ENCODE assay signal across 1 cellular context in genomic region chr11:64723117-64723906, GRCh38.
A peak's percentile ranks its signal among the peaks of the same experiment; 100 is the strongest.
TF ChIP-seq lines count a peak whose summit lies in the region.

Gene NRXN2, minus strand, starts transcription at chr11:64723197. Its CDS starts 9,498 bp downstream, at chr11:64713699.

TF ChIP-seq in GM12878, 131 proteins besides CTCF, POLR2A, EP300 and RAD21 (continued from another document and continues in another):
- TF ChIP-seq, protein P1, sequence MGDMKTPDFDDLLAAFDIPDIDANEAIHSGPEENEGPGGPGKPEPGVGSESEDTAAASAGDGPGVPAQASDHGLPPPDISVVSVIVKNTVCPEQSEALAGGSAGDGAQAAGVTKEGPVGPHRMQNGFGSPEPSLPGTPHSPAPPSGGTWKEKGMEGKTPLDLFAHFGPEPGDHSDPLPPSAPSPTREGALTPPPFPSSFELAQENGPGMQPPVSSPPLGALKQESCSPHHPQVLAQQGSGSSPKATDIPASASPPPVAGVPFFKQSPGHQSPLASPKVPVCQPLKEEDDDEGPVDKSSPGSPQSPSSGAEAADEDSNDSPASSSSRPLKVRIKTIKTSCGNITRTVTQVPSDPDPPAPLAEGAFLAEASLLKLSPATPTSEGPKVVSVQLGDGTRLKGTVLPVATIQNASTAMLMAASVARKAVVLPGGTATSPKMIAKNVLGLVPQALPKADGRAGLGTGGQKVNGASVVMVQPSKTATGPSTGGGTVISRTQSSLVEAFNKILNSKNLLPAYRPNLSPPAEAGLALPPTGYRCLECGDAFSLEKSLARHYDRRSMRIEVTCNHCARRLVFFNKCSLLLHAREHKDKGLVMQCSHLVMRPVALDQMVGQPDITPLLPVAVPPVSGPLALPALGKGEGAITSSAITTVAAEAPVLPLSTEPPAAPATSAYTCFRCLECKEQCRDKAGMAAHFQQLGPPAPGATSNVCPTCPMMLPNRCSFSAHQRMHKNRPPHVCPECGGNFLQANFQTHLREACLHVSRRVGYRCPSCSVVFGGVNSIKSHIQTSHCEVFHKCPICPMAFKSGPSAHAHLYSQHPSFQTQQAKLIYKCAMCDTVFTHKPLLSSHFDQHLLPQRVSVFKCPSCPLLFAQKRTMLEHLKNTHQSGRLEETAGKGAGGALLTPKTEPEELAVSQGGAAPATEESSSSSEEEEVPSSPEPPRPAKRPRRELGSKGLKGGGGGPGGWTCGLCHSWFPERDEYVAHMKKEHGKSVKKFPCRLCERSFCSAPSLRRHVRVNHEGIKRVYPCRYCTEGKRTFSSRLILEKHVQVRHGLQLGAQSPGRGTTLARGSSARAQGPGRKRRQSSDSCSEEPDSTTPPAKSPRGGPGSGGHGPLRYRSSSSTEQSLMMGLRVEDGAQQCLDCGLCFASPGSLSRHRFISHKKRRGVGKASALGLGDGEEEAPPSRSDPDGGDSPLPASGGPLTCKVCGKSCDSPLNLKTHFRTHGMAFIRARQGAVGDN (IDR thresholded peaks at IDR 0.05), result no peak
- TF ChIP-seq PAX5 (IDR thresholded peaks at IDR 0.05; ENCODE audit: borderline replicate concordance, low read depth, low read length) (no peak), SREBF2 (IDR thresholded peaks at IDR 0.05; ENCODE audit: low read length) (no peak), RAD51 (IDR thresholded peaks at IDR 0.05) (no peak), CBX5 (IDR thresholded peaks at IDR 0.05; ENCODE audit: low read depth) (no peak), KDM1A (IDR thresholded peaks at IDR 0.05; ENCODE audit: borderline replicate concordance) (no peak), KAT2A (conservative IDR thresholded peaks at IDR 0.05; ENCODE audit: control insufficient read depth, low read depth, low read length) (no peak), NKRF (conservative IDR thresholded peaks at IDR 0.05) (no peak; the same call in 1 of the 2 replicates), ZNF592 (IDR thresholded peaks at IDR 0.05) (no peak; the same call in 1 of the 2 replicates), SRF (IDR thresholded peaks at IDR 0.05; ENCODE audit: low read depth in 2 of 2, low read length in 2 of 2) (no peak), STAT3 (IDR thresholded peaks at IDR 0.05; ENCODE audit: low read depth, low read length) (no peak), CHD1 (IDR thresholded peaks at IDR 0.05; ENCODE audit: low read depth, low read length) (no peak), TCF7 (IDR thresholded peaks at IDR 0.05; ENCODE audit: borderline replicate concordance) (no peak), SMAD5 (IDR thresholded peaks at IDR 0.05; ENCODE audit: low read depth) (no peak), NBN (IDR thresholded peaks at IDR 0.05) (peak; percentile 66; the same call in 1 of the 2 replicates), RELB (IDR thresholded peaks at IDR 0.05; ENCODE audit: low read depth) (peak; percentile 76), MAX (IDR thresholded peaks at IDR 0.05; ENCODE audit: low read depth, low read length) (no peak), TARDBP (IDR thresholded peaks at IDR 0.05; ENCODE audit: borderline replicate concordance) (no peak), EED (IDR thresholded peaks at IDR 0.05; ENCODE audit: low read depth) (peak; percentile 44; the same call in 1 of the 2 replicates), USF2 (IDR thresholded peaks at IDR 0.05; ENCODE audit: borderline replicate concordance, low read depth, low read length) (no peak), POLR2AphosphoS5 (IDR thresholded peaks at IDR 0.05; ENCODE audit: low read length) (no peak), ZNF217 (IDR thresholded peaks at IDR 0.05) (peak; percentile 42; the same call in 1 of the 2 replicates), ATF7 (IDR thresholded peaks at IDR 0.05; ENCODE audit: low read depth) (no peak), SREBF1 (IDR thresholded peaks at IDR 0.05; ENCODE audit: low read length) (no peak), HDAC2 (IDR thresholded peaks at IDR 0.05) (no peak), TBL1XR1 (IDR thresholded peaks at IDR 0.05; ENCODE audit: low read depth, low read length) (no peak), RELA (IDR thresholded peaks at IDR 0.05; ENCODE audit: borderline replicate concordance, partially characterized antibody) (peak; percentile 90), TCF12 (IDR thresholded peaks at IDR 0.05; ENCODE audit: low read depth, low read length) (no peak), ZNF24 (IDR thresholded peaks at IDR 0.05) (no peak), FOXK2 (IDR thresholded peaks at IDR 0.05) (no peak), GATAD2B (conservative IDR thresholded peaks at IDR 0.05; ENCODE audit: low read depth) (peak; percentile 77), MLLT1 (IDR thresholded peaks at IDR 0.05) (0 out of 2 replicates have a peak, but pooled peaks have one; percentile 48), FOXM1 (IDR thresholded peaks at IDR 0.05; ENCODE audit: low read depth, low read length) (no peak), ESRRA (IDR thresholded peaks at IDR 0.05; ENCODE audit: low read length) (no peak), SMAD1 (IDR thresholded peaks at IDR 0.05; ENCODE audit: low read depth, partially characterized antibody) (no peak), SIX5 (IDR thresholded peaks at IDR 0.05; ENCODE audit: low read depth, low read length, severe bottlenecking) (no peak)
- TF ChIP-seq, protein P2, sequence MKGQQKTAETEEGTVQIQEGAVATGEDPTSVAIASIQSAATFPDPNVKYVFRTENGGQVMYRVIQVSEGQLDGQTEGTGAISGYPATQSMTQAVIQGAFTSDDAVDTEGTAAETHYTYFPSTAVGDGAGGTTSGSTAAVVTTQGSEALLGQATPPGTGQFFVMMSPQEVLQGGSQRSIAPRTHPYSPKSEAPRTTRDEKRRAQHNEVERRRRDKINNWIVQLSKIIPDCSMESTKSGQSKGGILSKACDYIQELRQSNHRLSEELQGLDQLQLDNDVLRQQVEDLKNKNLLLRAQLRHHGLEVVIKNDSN (IDR thresholded peaks at IDR 0.05; ENCODE audit: borderline replicate concordance, extremely low read length, insufficient read depth, low read depth, low read length), result no peak
- TF ChIP-seq, protein P3, sequence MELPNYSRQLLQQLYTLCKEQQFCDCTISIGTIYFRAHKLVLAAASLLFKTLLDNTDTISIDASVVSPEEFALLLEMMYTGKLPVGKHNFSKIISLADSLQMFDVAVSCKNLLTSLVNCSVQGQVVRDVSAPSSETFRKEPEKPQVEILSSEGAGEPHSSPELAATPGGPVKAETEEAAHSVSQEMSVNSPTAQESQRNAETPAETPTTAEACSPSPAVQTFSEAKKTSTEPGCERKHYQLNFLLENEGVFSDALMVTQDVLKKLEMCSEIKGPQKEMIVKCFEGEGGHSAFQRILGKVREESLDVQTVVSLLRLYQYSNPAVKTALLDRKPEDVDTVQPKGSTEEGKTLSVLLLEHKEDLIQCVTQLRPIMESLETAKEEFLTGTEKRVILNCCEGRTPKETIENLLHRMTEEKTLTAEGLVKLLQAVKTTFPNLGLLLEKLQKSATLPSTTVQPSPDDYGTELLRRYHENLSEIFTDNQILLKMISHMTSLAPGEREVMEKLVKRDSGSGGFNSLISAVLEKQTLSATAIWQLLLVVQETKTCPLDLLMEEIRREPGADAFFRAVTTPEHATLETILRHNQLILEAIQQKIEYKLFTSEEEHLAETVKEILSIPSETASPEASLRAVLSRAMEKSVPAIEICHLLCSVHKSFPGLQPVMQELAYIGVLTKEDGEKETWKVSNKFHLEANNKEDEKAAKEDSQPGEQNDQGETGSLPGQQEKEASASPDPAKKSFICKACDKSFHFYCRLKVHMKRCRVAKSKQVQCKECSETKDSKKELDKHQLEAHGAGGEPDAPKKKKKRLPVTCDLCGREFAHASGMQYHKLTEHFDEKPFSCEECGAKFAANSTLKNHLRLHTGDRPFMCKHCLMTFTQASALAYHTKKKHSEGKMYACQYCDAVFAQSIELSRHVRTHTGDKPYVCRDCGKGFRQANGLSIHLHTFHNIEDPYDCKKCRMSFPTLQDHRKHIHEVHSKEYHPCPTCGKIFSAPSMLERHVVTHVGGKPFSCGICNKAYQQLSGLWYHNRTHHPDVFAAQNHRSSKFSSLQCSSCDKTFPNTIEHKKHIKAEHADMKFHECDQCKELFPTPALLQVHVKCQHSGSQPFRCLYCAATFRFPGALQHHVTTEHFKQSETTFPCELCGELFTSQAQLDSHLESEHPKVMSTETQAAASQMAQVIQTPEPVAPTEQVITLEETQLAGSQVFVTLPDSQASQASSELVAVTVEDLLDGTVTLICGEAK (IDR thresholded peaks at IDR 0.05; ENCODE audit: borderline replicate concordance), result no peak
- TF ChIP-seq, protein P4, sequence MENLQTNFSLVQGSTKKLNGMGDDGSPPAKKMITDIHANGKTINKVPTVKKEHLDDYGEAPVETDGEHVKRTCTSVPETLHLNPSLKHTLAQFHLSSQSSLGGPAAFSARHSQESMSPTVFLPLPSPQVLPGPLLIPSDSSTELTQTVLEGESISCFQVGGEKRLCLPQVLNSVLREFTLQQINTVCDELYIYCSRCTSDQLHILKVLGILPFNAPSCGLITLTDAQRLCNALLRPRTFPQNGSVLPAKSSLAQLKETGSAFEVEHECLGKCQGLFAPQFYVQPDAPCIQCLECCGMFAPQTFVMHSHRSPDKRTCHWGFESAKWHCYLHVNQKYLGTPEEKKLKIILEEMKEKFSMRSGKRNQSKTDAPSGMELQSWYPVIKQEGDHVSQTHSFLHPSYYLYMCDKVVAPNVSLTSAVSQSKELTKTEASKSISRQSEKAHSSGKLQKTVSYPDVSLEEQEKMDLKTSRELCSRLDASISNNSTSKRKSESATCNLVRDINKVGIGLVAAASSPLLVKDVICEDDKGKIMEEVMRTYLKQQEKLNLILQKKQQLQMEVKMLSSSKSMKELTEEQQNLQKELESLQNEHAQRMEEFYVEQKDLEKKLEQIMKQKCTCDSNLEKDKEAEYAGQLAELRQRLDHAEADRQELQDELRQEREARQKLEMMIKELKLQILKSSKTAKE (IDR thresholded peaks at IDR 0.05; ENCODE audit: low read depth, poor library complexity, severe bottlenecking), result peak; percentile 18
